ENCODE assay signal across 7 cellular contexts in genomic region chr5:141734501-141735231, GRCh38. TPM values are rescaled to one million over a fixed set of nuclear protein-coding genes. Genes with fewer than 3 reads are reported as not detected.
DNase-seq lines count a peak whose midpoint lies in the region; ATAC-seq, FAIRE-seq and TF ChIP-seq lines count a peak whose summit lies in the region.

No MANE protein-coding gene starts in this region.

- no peaks in the 10 kb centered on the region for H3K4me1 ChIP-seq in stomach

- peak; percentile 54 for FAIRE-seq in GM12892 (lab: Jason Lieb, UNC)

- intact Hi-C loops in stomach (cut with DNase I; ENCODE audit: low total_unique reads) = no loop called here

- TF ChIP-seq CTCF in WTC11 (IDR thresholded peaks at IDR 0.05) (no peak), stomach (IDR thresholded peaks at IDR 0.05) (no peak)

- no peak overlapping the region for H3K27ac ChIP-seq in stomach

- POLR2A ChIA-PET in WTC11 (lab: Charles Lee) = no interaction called here

- CTCF ChIA-PET in WTC11 (lab: Charles Lee) = interaction anchor here (0.8 kb wide), 1 partner anchor 23 kb away, joined by 3 read pairs; no protein-coding TSS in a partner anchor

- no peak overlapping the region for H3K4me3 Mint-ChIP-seq in WTC11

- H3K9me3 Mint-ChIP-seq in WTC11 = no peaks in the 10 kb centered on the region

- H3K36me3 ChIP-seq in stomach = no peaks in the 10 kb centered on the region

- H3K27me3 Mint-ChIP-seq in WTC11 (ENCODE audit: low read depth) = no peaks in the 10 kb centered on the region; the same call in 1 of the 2 replicates

- peaks cover 29% of the 10 kb centered on the region for H3K4me1 Mint-ChIP-seq in WTC11

- 52 to 54% (median 53%) methylated on average over 4 of the region's 4 CpGs for WGBS in stomach, 5 donors

- peaks cover 0 to 36% (median 0%) of the 10 kb centered on the region in 3 donors for H3K27me3 ChIP-seq in stomach

- TF ChIP-seq EP300 in stomach (IDR thresholded peaks at IDR 0.05) = no peak

- ATAC-seq in WTC11 = peak; percentile 86

- H3K36me3 Mint-ChIP-seq in WTC11 = no peaks in the 10 kb centered on the region

- no peaks in the 10 kb centered on the region for H3K9me3 ChIP-seq in stomach

- no peak overlapping the region for H3K27ac Mint-ChIP-seq in WTC11

- DNase-seq in GM12892 (ENCODE audit: insufficient read length) (no peak), NAMALWA (ENCODE audit: low spot score) (peak; percentile 45), WTC11 (ENCODE audit: low spot score) (peak; percentile 85), germinal center (ENCODE audit: low spot score) (peak; percentile 38), stomach (peak; percentile 35), NCI-H82 (lab: John Stamatoyannopoulos, UW) (no peak), midbrain (lab: John Stamatoyannopoulos, UW) (no peak)

- no peak for TF ChIP-seq POLR2A in GM12892 (IDR thresholded peaks at IDR 0.05; ENCODE audit: low read depth, low read length)
- no peak for TF ChIP-seq POLR2A in stomach (IDR thresholded peaks at IDR 0.05)

- H3K4me3 ChIP-seq in stomach = no peak overlapping the region

TF ChIP-seq in WTC11, 78 proteins besides CTCF, POLR2A, EP300 and RAD21 (continues in another document):
- TF ChIP-seq, protein P1, sequence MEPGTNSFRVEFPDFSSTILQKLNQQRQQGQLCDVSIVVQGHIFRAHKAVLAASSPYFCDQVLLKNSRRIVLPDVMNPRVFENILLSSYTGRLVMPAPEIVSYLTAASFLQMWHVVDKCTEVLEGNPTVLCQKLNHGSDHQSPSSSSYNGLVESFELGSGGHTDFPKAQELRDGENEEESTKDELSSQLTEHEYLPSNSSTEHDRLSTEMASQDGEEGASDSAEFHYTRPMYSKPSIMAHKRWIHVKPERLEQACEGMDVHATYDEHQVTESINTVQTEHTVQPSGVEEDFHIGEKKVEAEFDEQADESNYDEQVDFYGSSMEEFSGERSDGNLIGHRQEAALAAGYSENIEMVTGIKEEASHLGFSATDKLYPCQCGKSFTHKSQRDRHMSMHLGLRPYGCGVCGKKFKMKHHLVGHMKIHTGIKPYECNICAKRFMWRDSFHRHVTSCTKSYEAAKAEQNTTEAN (CRISPR knock-in tag; IDR thresholded peaks at IDR 0.05) = no peak
- TF ChIP-seq NFE2L1 (CRISPR knock-in tag; IDR thresholded peaks at IDR 0.05) = peak; percentile 82
- TF ChIP-seq NR3C1 (CRISPR knock-in tag; conservative IDR thresholded peaks at IDR 0.05; ENCODE audit: low read depth) = no peak
- no peak for TF ChIP-seq EMX1 (CRISPR knock-in tag; IDR thresholded peaks at IDR 0.05)
- TF ChIP-seq ZNF263 (CRISPR knock-in tag; IDR thresholded peaks at IDR 0.05; ENCODE audit: low read depth) = no peak
- TF ChIP-seq, protein P2, sequence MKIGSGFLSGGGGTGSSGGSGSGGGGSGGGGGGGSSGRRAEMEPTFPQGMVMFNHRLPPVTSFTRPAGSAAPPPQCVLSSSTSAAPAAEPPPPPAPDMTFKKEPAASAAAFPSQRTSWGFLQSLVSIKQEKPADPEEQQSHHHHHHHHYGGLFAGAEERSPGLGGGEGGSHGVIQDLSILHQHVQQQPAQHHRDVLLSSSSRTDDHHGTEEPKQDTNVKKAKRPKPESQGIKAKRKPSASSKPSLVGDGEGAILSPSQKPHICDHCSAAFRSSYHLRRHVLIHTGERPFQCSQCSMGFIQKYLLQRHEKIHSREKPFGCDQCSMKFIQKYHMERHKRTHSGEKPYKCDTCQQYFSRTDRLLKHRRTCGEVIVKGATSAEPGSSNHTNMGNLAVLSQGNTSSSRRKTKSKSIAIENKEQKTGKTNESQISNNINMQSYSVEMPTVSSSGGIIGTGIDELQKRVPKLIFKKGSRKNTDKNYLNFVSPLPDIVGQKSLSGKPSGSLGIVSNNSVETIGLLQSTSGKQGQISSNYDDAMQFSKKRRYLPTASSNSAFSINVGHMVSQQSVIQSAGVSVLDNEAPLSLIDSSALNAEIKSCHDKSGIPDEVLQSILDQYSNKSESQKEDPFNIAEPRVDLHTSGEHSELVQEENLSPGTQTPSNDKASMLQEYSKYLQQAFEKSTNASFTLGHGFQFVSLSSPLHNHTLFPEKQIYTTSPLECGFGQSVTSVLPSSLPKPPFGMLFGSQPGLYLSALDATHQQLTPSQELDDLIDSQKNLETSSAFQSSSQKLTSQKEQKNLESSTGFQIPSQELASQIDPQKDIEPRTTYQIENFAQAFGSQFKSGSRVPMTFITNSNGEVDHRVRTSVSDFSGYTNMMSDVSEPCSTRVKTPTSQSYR (CRISPR knock-in tag; IDR thresholded peaks at IDR 0.05) = 0 out of 2 replicates have a peak, but pooled peaks have one; percentile 22
- TF ChIP-seq ETV6 (CRISPR knock-in tag; IDR thresholded peaks at IDR 0.05) = 0 out of 2 replicates have a peak, but pooled peaks have one; percentile 23
- peak; percentile 76; the same call in 1 of the 2 replicates for TF ChIP-seq ARID4B (CRISPR knock-in tag; IDR thresholded peaks at IDR 0.05; ENCODE audit: borderline replicate concordance)
- TF ChIP-seq, protein P3, sequence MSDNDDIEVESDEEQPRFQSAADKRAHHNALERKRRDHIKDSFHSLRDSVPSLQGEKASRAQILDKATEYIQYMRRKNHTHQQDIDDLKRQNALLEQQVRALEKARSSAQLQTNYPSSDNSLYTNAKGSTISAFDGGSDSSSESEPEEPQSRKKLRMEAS (CRISPR knock-in tag; IDR thresholded peaks at IDR 0.05) = peak; percentile 40; the same call in 1 of the 2 replicates
- TF ChIP-seq TEAD1 (CRISPR knock-in tag; IDR thresholded peaks at IDR 0.05) = peak; percentile 84; the same call in 1 of the 2 replicates
- no peak for TF ChIP-seq GRHL2 (CRISPR knock-in tag; IDR thresholded peaks at IDR 0.05; ENCODE audit: insufficient replicate concordance, severe bottlenecking)
- TF ChIP-seq JUN (CRISPR knock-in tag; IDR thresholded peaks at IDR 0.05) = peak; percentile 87; the same call in 1 of the 2 replicates
- no peak for TF ChIP-seq ZNF121 (CRISPR knock-in tag; IDR thresholded peaks at IDR 0.05)
- TF ChIP-seq, protein P4, sequence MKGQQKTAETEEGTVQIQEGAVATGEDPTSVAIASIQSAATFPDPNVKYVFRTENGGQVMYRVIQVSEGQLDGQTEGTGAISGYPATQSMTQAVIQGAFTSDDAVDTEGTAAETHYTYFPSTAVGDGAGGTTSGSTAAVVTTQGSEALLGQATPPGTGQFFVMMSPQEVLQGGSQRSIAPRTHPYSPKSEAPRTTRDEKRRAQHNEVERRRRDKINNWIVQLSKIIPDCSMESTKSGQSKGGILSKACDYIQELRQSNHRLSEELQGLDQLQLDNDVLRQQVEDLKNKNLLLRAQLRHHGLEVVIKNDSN (CRISPR knock-in tag; IDR thresholded peaks at IDR 0.05) = peak; percentile 66
- no peak for TF ChIP-seq FOXJ3 (CRISPR knock-in tag; IDR thresholded peaks at IDR 0.05; ENCODE audit: borderline replicate concordance)
- TF ChIP-seq KAT7 (CRISPR knock-in tag; IDR thresholded peaks at IDR 0.05; ENCODE audit: borderline replicate concordance) = no peak
- TF ChIP-seq SMAD3 (CRISPR knock-in tag; IDR thresholded peaks at IDR 0.05; ENCODE audit: borderline replicate concordance) = peak; percentile 36; the same call in 1 of the 2 replicates
- no peak for TF ChIP-seq MYBL2 (CRISPR knock-in tag; IDR thresholded peaks at IDR 0.05)
- no peak for TF ChIP-seq ZNF425 (CRISPR knock-in tag; conservative IDR thresholded peaks at IDR 0.05)

RNA-seq across cellular contexts. Expression of gene ARAP3, which starts 52.6 kb away (rescaled TPM):
- not detected for polyA plus RNA-seq in GM12892 (2012; ENCODE audit: missing spikeins)
- 51.2 to 60.4 TPM (median 53.4 TPM) in 3 replicates for total RNA-seq in WTC11 (2021)
- 10 to 100 TPM in 1 of 5 donors, 1 to 10 TPM in 4; 2.3 to 11.9 (median 6.2) TPM for total RNA-seq in stomach
- 1 to 10 TPM; 4.3 to 6.3 (median 5.0) TPM for polyA plus RNA-seq in stomach

Comparison
In these comparisons a context has a peak if more than half of its experiments do, and no peak if none do; other contexts are left out.
1. DNase-seq: peak in NAMALWA (single experiment), WTC11 (single experiment), germinal center (single experiment) and stomach (single experiment); none in GM12892 (single experiment), NCI-H82 (single experiment) and midbrain (single experiment).